15 cellular contexts compared by ENCODE assay signal in the genomic region with DNA sequence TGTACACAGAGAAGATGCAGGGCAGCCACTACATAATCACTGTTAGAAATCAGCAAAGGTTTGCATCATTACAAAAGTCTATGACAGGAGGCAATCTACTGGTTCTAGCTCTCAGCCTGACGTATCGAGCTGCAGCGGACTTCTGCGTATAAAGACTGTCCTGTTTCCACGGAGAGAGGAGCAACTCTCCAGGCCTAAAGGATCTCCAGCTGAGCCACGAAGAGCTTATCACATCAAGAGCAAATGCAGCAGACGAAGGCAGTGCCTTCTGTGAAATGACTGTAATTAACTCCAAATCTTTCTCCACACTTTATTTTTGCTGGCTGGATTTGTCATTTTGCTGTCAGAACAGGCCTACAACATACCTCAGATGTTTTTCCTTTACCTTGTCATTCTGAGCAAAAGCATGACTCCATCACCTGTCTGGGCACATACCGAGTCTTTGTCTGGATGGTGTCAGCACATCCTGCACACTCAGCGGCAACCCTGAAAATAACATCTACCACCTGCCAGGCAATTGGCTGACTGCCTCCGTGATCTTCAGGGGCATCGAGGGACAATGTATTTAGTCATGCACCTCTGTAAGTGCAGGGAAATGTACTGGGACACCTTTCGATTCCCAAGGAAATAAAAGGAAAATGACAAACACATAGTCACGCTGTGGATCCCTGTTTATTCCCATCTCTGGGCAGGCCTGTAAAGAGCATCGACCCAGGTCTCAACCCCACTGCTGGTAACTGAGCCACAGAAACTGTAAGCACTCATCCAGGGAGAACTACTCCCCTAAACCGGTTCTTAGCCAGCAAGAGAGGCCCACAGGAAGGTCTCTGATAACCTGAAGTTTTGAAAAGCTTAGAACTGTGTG. TPM values are rescaled to one million over a fixed set of nuclear protein-coding genes. Genes with fewer than 3 reads are reported as not detected.
DNase-seq lines count a peak whose midpoint lies in the region; ATAC-seq and TF ChIP-seq lines count a peak whose summit lies in the region.
"Had no signal": no experiment of that assay in that cellular context is flagged by ENCODE, and none has a peak within 500 bp of the region (broad histone marks: within the 10 kb centered on the region; RNA-seq: fewer than 3 reads in every experiment).

No MANE protein-coding gene starts in this region.

- TF ChIP-seq POLR2A in prostate gland (IDR thresholded peaks at IDR 0.05) (no peak), stomach (IDR thresholded peaks at IDR 0.05) (no peak)

- H3K27ac Mint-ChIP-seq in WTC11: no peak overlapping the region
- H3K27ac Mint-ChIP-seq: activated CD8-positive, alpha-beta memory T cell treated with anti-CD3 and anti-CD28 coated beads, Interleukin-2, amount 10 ng/mL, durations not matched to agents 7 days and 5 days; naive B cell; stimulated activated naive CD8-positive, alpha-beta T cell treated with anti-CD3 and anti-CD28 coated beads, Interleukin-15, amount 100 ng/mL, for 72 hours had no signal

- H3K27ac ChIP-seq in prostate gland (peak overlapping the region in 1 of 2 donors; percentile 6), stomach (no peak overlapping the region)

- POLR2A ChIA-PET in WTC11 (lab: Charles Lee): no interaction called here

- H3K4me1 ChIP-seq in prostate gland (replicated peaks) (no peaks in the 10 kb centered on the region), stomach (no peaks in the 10 kb centered on the region)

- no peak overlapping the region for H3K4me3 ChIP-seq in prostate gland
- no peak overlapping the region for H3K4me3 ChIP-seq in stomach

- no peaks in the 10 kb centered on the region for H3K9me3 ChIP-seq in prostate gland
- H3K9me3 ChIP-seq in stomach: no peaks in the 10 kb centered on the region

- H3K9me3 Mint-ChIP-seq in WTC11: no peaks in the 10 kb centered on the region
- H3K9me3 Mint-ChIP-seq: naive B cell; stimulated activated naive CD8-positive, alpha-beta T cell treated with anti-CD3 and anti-CD28 coated beads, Interleukin-15, amount 100 ng/mL, for 72 hours had no signal

- H3K4me1 Mint-ChIP-seq in WTC11: 0 out of 2 replicates have a peak, but pooled peaks cover 2% of the 10 kb centered on the region
- H3K4me1 Mint-ChIP-seq: stimulated activated naive CD8-positive, alpha-beta T cell treated with anti-CD3 and anti-CD28 coated beads, Interleukin-15, amount 100 ng/mL, for 72 hours had no signal

- DNase-seq in NCI-H1105 treated with DMSO at 0.1 percent for 48 hours (lab: John Stamatoyannopoulos, UW) (peak; percentile 77), NCI-H345 treated with DMSO at 0.1 percent for 48 hours (lab: John Stamatoyannopoulos, UW; ENCODE audit: unreplicated experiment) (peak; percentile 76), prostate gland (ENCODE audit: low spot score) (peak; percentile 57), posterior cingulate gyrus (no peak), stomach (no peak), WTC11 (ENCODE audit: low spot score) (no peak)
- DNase-seq: activated CD8-positive, alpha-beta memory T cell treated with anti-CD3 and anti-CD28 coated beads, Interleukin-2, amount 10 ng/mL, durations not matched to agents 7 days and 5 days; activated naive CD4-positive, alpha-beta T cell treated with anti-CD3 and anti-CD28 coated beads, Interleukin-2, amount 50 U/mL, for 16 hours; naive B cell; NCI-H1048; SIG-M5; stimulated activated naive CD8-positive, alpha-beta T cell treated with anti-CD3 and anti-CD28 coated beads, Interleukin-15, amount 100 ng/mL, for 72 hours had no signal

- TF ChIP-seq CTCF in prostate gland (IDR thresholded peaks at IDR 0.05): no peak
- no peak for TF ChIP-seq CTCF in stomach (IDR thresholded peaks at IDR 0.05)
- no peak for TF ChIP-seq CTCF in WTC11 (IDR thresholded peaks at IDR 0.05)

- intact Hi-C loops in prostate gland (cut with DNase I): no loop called here
- intact Hi-C loops in posterior cingulate gyrus (cut with DNase I): loop anchor here (10.0 kb wide), 1 partner anchor 143 kb away; no protein-coding TSS in a partner anchor
- intact Hi-C loops in stomach (cut with DNase I; ENCODE audit: low total_unique reads): no loop called here

- no peak overlapping the region for H3K4me3 Mint-ChIP-seq in WTC11
- H3K4me3 Mint-ChIP-seq: activated CD8-positive, alpha-beta memory T cell treated with anti-CD3 and anti-CD28 coated beads, Interleukin-2, amount 10 ng/mL, durations not matched to agents 7 days and 5 days; naive B cell; stimulated activated naive CD8-positive, alpha-beta T cell treated with anti-CD3 and anti-CD28 coated beads, Interleukin-15, amount 100 ng/mL, for 72 hours had no signal

- TF ChIP-seq EP300 in stomach (IDR thresholded peaks at IDR 0.05): no peak

- H3K36me3 ChIP-seq in prostate gland (no peaks in the 10 kb centered on the region), stomach (peaks cover 36 to 80% (median 75%) of the 10 kb centered on the region in 4 donors)

- ATAC-seq in esophagus mucosa: peak; percentile 93
- ATAC-seq in WTC11: no peak
- ATAC-seq in GM21381 (IDR thresholded peaks at IDR 0.05; ENCODE audit: unreplicated experiment): no peak
- ATAC-seq: activated CD8-positive, alpha-beta memory T cell treated with anti-CD3 and anti-CD28 coated beads, Interleukin-2, amount 10 ng/mL, durations not matched to agents 7 days and 5 days; sciatic nerve; stimulated activated naive CD8-positive, alpha-beta T cell treated with anti-CD3 and anti-CD28 coated beads, Interleukin-15, amount 100 ng/mL, for 72 hours had no signal

- H3K27me3 Mint-ChIP-seq in WTC11 (ENCODE audit: low read depth): no peaks in the 10 kb centered on the region
- H3K27me3 Mint-ChIP-seq: activated CD8-positive, alpha-beta memory T cell treated with anti-CD3 and anti-CD28 coated beads, Interleukin-2, amount 10 ng/mL, durations not matched to agents 7 days and 5 days; naive B cell; stimulated activated naive CD8-positive, alpha-beta T cell treated with anti-CD3 and anti-CD28 coated beads, Interleukin-15, amount 100 ng/mL, for 72 hours had no signal

- H3K36me3 Mint-ChIP-seq in WTC11: peaks cover 7% of the 10 kb centered on the region; the same call in 1 of the 2 replicates

- 46% methylated on average over 15 of the region's 15 CpGs for WGBS in prostate gland
- WGBS in stomach, 5 donors: 86 to 91% (median 89%) methylated on average over 15 of the region's 15 CpGs

- CTCF ChIA-PET in WTC11 (lab: Charles Lee): interaction anchor here (1.8 kb wide), 1 partner anchor 169 kb away, joined by 6 read pairs; no protein-coding TSS in a partner anchor

- no peaks in the 10 kb centered on the region for H3K27me3 ChIP-seq in prostate gland (replicated peaks; ENCODE audit: insufficient read depth)
- H3K27me3 ChIP-seq in stomach: no peaks in the 10 kb centered on the region

TF ChIP-seq in WTC11, 78 proteins besides CTCF, POLR2A, EP300 and RAD21:
- TF ChIP-seq, protein P1, sequence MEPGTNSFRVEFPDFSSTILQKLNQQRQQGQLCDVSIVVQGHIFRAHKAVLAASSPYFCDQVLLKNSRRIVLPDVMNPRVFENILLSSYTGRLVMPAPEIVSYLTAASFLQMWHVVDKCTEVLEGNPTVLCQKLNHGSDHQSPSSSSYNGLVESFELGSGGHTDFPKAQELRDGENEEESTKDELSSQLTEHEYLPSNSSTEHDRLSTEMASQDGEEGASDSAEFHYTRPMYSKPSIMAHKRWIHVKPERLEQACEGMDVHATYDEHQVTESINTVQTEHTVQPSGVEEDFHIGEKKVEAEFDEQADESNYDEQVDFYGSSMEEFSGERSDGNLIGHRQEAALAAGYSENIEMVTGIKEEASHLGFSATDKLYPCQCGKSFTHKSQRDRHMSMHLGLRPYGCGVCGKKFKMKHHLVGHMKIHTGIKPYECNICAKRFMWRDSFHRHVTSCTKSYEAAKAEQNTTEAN (CRISPR knock-in tag; IDR thresholded peaks at IDR 0.05): no peak
- TF ChIP-seq, protein P2, sequence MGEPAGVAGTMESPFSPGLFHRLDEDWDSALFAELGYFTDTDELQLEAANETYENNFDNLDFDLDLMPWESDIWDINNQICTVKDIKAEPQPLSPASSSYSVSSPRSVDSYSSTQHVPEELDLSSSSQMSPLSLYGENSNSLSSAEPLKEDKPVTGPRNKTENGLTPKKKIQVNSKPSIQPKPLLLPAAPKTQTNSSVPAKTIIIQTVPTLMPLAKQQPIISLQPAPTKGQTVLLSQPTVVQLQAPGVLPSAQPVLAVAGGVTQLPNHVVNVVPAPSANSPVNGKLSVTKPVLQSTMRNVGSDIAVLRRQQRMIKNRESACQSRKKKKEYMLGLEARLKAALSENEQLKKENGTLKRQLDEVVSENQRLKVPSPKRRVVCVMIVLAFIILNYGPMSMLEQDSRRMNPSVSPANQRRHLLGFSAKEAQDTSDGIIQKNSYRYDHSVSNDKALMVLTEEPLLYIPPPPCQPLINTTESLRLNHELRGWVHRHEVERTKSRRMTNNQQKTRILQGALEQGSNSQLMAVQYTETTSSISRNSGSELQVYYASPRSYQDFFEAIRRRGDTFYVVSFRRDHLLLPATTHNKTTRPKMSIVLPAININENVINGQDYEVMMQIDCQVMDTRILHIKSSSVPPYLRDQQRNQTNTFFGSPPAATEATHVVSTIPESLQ (CRISPR knock-in tag; IDR thresholded peaks at IDR 0.05): no peak
- TF ChIP-seq, protein P3, sequence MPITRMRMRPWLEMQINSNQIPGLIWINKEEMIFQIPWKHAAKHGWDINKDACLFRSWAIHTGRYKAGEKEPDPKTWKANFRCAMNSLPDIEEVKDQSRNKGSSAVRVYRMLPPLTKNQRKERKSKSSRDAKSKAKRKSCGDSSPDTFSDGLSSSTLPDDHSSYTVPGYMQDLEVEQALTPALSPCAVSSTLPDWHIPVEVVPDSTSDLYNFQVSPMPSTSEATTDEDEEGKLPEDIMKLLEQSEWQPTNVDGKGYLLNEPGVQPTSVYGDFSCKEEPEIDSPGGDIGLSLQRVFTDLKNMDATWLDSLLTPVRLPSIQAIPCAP (CRISPR knock-in tag; IDR thresholded peaks at IDR 0.05): no peak
TF ChIP-seq in WTC11: peak in this region for 0.

RNA-seq across cellular contexts. Expression of a gene that starts 26.3 kb away (rescaled TPM):
- total RNA-seq in esophagus mucosa (34.0 TPM), prostate gland (10 to 100 TPM; 14.2 to 26.4 TPM), stomach (10 to 100 TPM; 15.2 to 51.6 (median 23.2) TPM), WTC11 (2021) (15.7 to 17.9 TPM (median 17.4 TPM) in 3 replicates)
- polyA plus RNA-seq in stomach: 10 to 100 TPM; 12.8 to 42.6 (median 24.7) TPM

RNA-seq across cellular contexts. Expression of a gene that starts 36.3 kb away (rescaled TPM):
- 31.3 TPM for total RNA-seq in esophagus mucosa
- total RNA-seq in prostate gland: 10 to 100 TPM; 15.5 to 42.7 TPM
- total RNA-seq in stomach: 10 to 100 TPM in 2 of 5 donors, 1 to 10 TPM in 2, under 1 TPM in 1; 0.45 to 27.0 (median 7.6) TPM
- 10 to 100 TPM; 18.9 to 41.1 (median 24.0) TPM for polyA plus RNA-seq in stomach
- 13.9 to 18.7 TPM (median 15.0 TPM) in 3 replicates for total RNA-seq in WTC11 (2021)

Comparison
In these comparisons a context has a peak if more than half of its experiments do, and no peak if none do; other contexts are left out.
1. DNase-seq: peak in NCI-H1105 treated with DMSO at 0.1 percent for 48 hours (single experiment), NCI-H345 treated with DMSO at 0.1 percent for 48 hours (single experiment) and prostate gland (single experiment); none in posterior cingulate gyrus (0 of 10), stomach (single experiment) and WTC11 (single experiment).